8 cellular contexts compared by ENCODE assay signal in genomic region chr1:166839600-166840308, GRCh38. TPM values are rescaled to one million over a fixed set of nuclear protein-coding genes. Genes with fewer than 3 reads are reported as not detected.
A peak's percentile ranks its signal among the peaks of the same experiment; 100 is the strongest.
DNase-seq lines count a peak whose midpoint lies in the region; ATAC-seq and TF ChIP-seq lines count a peak whose summit lies in the region.

No MANE protein-coding gene starts in this region.

- H4K8ac ChIP-seq in IMR-90 (ENCODE audit: low read depth in 2 of 2, low read length in 2 of 2): peak overlapping the region; percentile 60 to 80; a peak in 2 of 4 replicates

- intact Hi-C loops in IMR-90 (cut with micrococcal nuclease): loop anchor here (10.0 kb wide), 1 partner anchor 915 kb away; no protein-coding TSS in a partner anchor
- intact Hi-C loops in right cardiac atrium (cut with DNase I): no loop called here

- WGBS in IMR-90 (ENCODE audit: extremely low coverage in 2 of 2, insufficient read length in 1 of 2), 2 experiments: 3% methylated on average over 23 of the region's 82 CpGs; no CpG with 5 or more reads in 1 of the 2 experiments
- 2% methylated on average over 24 of the region's 82 CpGs for WGBS in SK-N-SH (ENCODE audit: low lambda C conversion rate)
- WGBS in right cardiac atrium: 1% methylated on average over 82 of the region's 82 CpGs

- H3K36me3 ChIP-seq in IMR-90 (ENCODE audit: control insufficient read depth, insufficient read depth, low read length) (peaks cover 34% of the 10 kb centered on the region), SK-N-SH (replicated peaks in 1 of 2; ENCODE audit: control insufficient read depth in 1 of 2, insufficient read depth in 2 of 2, low read length in 1 of 2) (peaks cover 26 to 42% of the 10 kb centered on the region in 2 experiments)

- H3K79me1 ChIP-seq in IMR-90 (ENCODE audit: low read depth in 1 of 2, low read length in 2 of 2): peaks cover 30 to 49% of the 10 kb centered on the region in 2 experiments

- no peaks in the 10 kb centered on the region for H3K27me3 Mint-ChIP-seq in activated naive CD8-positive, alpha-beta T cell treated with anti-CD3 and anti-CD28 coated beads, Interleukin-2, amount 50 U/mL, for 24 hours

- TF ChIP-seq CTCF in IMR-90 (conservative IDR thresholded peaks at IDR 0.05; ENCODE audit: low read depth, low read length): peak; percentile 23; the same call in 1 of the 2 replicates
- TF ChIP-seq CTCF in SK-N-SH (IDR thresholded peaks at IDR 0.05): peak; percentile 39

- peak overlapping the region; percentile 80 for H3K27ac Mint-ChIP-seq in activated naive CD8-positive, alpha-beta T cell treated with anti-CD3 and anti-CD28 coated beads, Interleukin-2, amount 50 U/mL, for 24 hours

- H3K9me3 ChIP-seq in IMR-90 (ENCODE audit: control insufficient read depth, insufficient read depth, low read length) (no peaks in the 10 kb centered on the region), SK-N-SH (no peaks in the 10 kb centered on the region), right cardiac atrium (ENCODE audit: control insufficient read depth, low read length) (no peaks in the 10 kb centered on the region)

- no peak overlapping the region for H2BK120ac ChIP-seq in IMR-90 (ENCODE audit: low read depth, low read length)

- peak overlapping the region; percentile 99 for H2AFZ ChIP-seq in IMR-90 (replicated peaks; ENCODE audit: low read length, poor library complexity)
- H2AFZ ChIP-seq in SK-N-SH (ENCODE audit: low read depth): peak overlapping the region; percentile 72

- H2BK15ac ChIP-seq in IMR-90 (ENCODE audit: low read depth, low read length): no peak overlapping the region; the same call in 2 of the 3 replicates

- in situ Hi-C loops in IMR-90 (cut with MboI; ENCODE audit: low sequenced_read_pairs): no loop called here

- no peak overlapping the region for H2BK20ac ChIP-seq in IMR-90 (ENCODE audit: low read depth, low read length)

- peak overlapping the region; percentile 81 for H3K9ac ChIP-seq in IMR-90 (ENCODE audit: low read depth, low read length)
- H3K9ac ChIP-seq in SK-N-SH: peak overlapping the region; percentile 73

- H4K20me1 ChIP-seq in IMR-90 (ENCODE audit: insufficient read depth, low read length) (peaks cover 25% of the 10 kb centered on the region), SK-N-SH (ENCODE audit: insufficient read depth) (0 out of 2 replicates have a peak, but pooled peaks cover 4% of the 10 kb centered on the region)

- H3K4me3 ChIP-seq in IMR-90 (ENCODE audit: insufficient read depth, low read depth, low read length): peak overlapping the region; percentile 80
- H3K4me3 ChIP-seq in SK-N-SH (ENCODE audit: low read depth in 2 of 2, low read length in 1 of 2): peak overlapping the region; percentile 71 to 78
- H3K4me3 ChIP-seq in right cardiac atrium (ENCODE audit: low read length): peak overlapping the region; percentile 87

- peak overlapping the region; percentile 78 for H3K56ac ChIP-seq in IMR-90 (ENCODE audit: extremely low read depth, insufficient read depth, low read length)

- peak; percentile 42 for ATAC-seq in GM21528 (IDR thresholded peaks at IDR 0.05; ENCODE audit: low FRiP score, unreplicated experiment)
- ATAC-seq in IMR-90 (ENCODE audit: low read depth): peak; percentile 50
- ATAC-seq in activated naive CD8-positive, alpha-beta T cell treated with anti-CD3 and anti-CD28 coated beads, Interleukin-2, amount 50 U/mL, for 24 hours: peak; percentile 13
- peak; percentile 30 to 31 for ATAC-seq in right cardiac atrium

- H3F3A ChIP-seq in SK-N-SH (replicated peaks; ENCODE audit: insufficient read depth): no peaks in the 10 kb centered on the region

- peak overlapping the region; percentile 84 for H2AK9ac ChIP-seq in IMR-90 (replicated peaks; ENCODE audit: low read depth, low read length, poor library complexity)

- peaks cover 5% of the 10 kb centered on the region for H3K9me1 ChIP-seq in IMR-90 (ENCODE audit: insufficient read depth, low read length)

- no peak overlapping the region for H3K18ac ChIP-seq in IMR-90 (ENCODE audit: low read depth, low read length)

- CTCF ChIA-PET in IMR-90 (lab: Yijun Ruan, JAX) (interaction anchor here (0.5 kb wide), 1 partner anchor 219 kb away, joined by 3 read pairs; no protein-coding TSS in a partner anchor), SK-N-SH (lab: Yijun Ruan, JAX) (interaction anchor here (0.6 to 1.5 kb wide), 4 partner anchors 14 to 70 kb away, joined by 3 to 5 read pairs (median 3); no protein-coding TSS in a partner anchor)

- H3K4me1 ChIP-seq in IMR-90 (ENCODE audit: control insufficient read depth, insufficient read depth, low read length) (peaks cover 11% of the 10 kb centered on the region), SK-N-SH (ENCODE audit: control insufficient read depth in 1 of 2, insufficient read depth in 2 of 2, low read depth in 1 of 2, low read length in 1 of 2) (peaks cover 15 to 23% of the 10 kb centered on the region in 2 experiments; a peak in 3 of 4 replicates), right cardiac atrium (ENCODE audit: control insufficient read depth, insufficient read depth, low read length) (peaks cover 13% of the 10 kb centered on the region)

- POLR2A ChIA-PET in IMR-90 (lab: Charles Lee; ENCODE audit: unreplicated experiment) (interaction anchor here (0.9 to 1.2 kb wide), 2 partner anchors 8 to 15 kb away, joined by 3 to 5 read pairs; no protein-coding TSS in a partner anchor), SK-N-SH (lab: Yijun Ruan, JAX) (interaction anchor here (0.6 to 1.9 kb wide), 9 partner anchors 8 to 380 kb away, joined by 3 to 16 read pairs (median 4); partner anchors contain the start of genes POU2F1 and TADA1)

- no peak for TF ChIP-seq RAD21 in IMR-90 (IDR thresholded peaks at IDR 0.05; ENCODE audit: low read length)
- TF ChIP-seq RAD21 in SK-N-SH (IDR thresholded peaks at IDR 0.05; ENCODE audit: low read length): no peak

- no peaks in the 10 kb centered on the region for H3K9me2 ChIP-seq in SK-N-SH

- peak overlapping the region; percentile 8 for H3K23ac ChIP-seq in IMR-90 (ENCODE audit: low read depth, low read length)

- H3K9me3 Mint-ChIP-seq in activated naive CD8-positive, alpha-beta T cell treated with anti-CD3 and anti-CD28 coated beads, Interleukin-2, amount 50 U/mL, for 24 hours: peaks cover 4% of the 10 kb centered on the region

- no peak overlapping the region for H4K5ac ChIP-seq in IMR-90 (ENCODE audit: low read depth, low read length)

- no peak overlapping the region for H4K91ac ChIP-seq in IMR-90 (ENCODE audit: insufficient read depth, low read depth, low read length)

- DNase-seq in Daoy (ENCODE audit: low read depth): peak; percentile 61
- peak; percentile 19 for DNase-seq in IMR-90
- peak; percentile 81 for DNase-seq in SK-N-SH
- DNase-seq in activated naive CD8-positive, alpha-beta T cell treated with anti-CD3 and anti-CD28 coated beads, Interleukin-2, amount 50 U/mL, for 24 hours: peak; percentile 63
- peak; percentile 67 to 87 (median 87) for DNase-seq in right cardiac atrium
- peak; percentile 15 for DNase-seq in renal cortical epithelial cell (ENCODE audit: low read depth)
- no peak for DNase-seq in GDM1 (lab: John Stamatoyannopoulos, UW)

- TF ChIP-seq EP300 in SK-N-SH (IDR thresholded peaks at IDR 0.05; ENCODE audit: borderline replicate concordance in 1 of 2, low read depth in 1 of 2, low read length in 1 of 2): no peak

- H3K4me2 ChIP-seq in IMR-90 (ENCODE audit: low read depth, low read length) (peak overlapping the region; percentile 70), SK-N-SH (peak overlapping the region; percentile 83)

- H3K36me3 Mint-ChIP-seq in activated naive CD8-positive, alpha-beta T cell treated with anti-CD3 and anti-CD28 coated beads, Interleukin-2, amount 50 U/mL, for 24 hours (ENCODE audit: low read depth): peaks cover 39% of the 10 kb centered on the region

- peaks cover 37% of the 10 kb centered on the region for H3K4me1 Mint-ChIP-seq in activated naive CD8-positive, alpha-beta T cell treated with anti-CD3 and anti-CD28 coated beads, Interleukin-2, amount 50 U/mL, for 24 hours

- TF ChIP-seq POLR2A in IMR-90 (IDR thresholded peaks at IDR 0.05; ENCODE audit: low read depth, low read length): no peak; the same call in 1 of the 2 replicates

- dilution Hi-C loops in IMR-90 (cut with HindIII; ENCODE audit: low sequenced_read_pairs, unreplicated experiment): no loop called here

- H2BK5ac ChIP-seq in IMR-90 (ENCODE audit: low read depth, low read length, poor library complexity, severe bottlenecking): peak overlapping the region; percentile 74

- H3K79me2 ChIP-seq in SK-N-SH (ENCODE audit: insufficient read depth): peaks cover 38% of the 10 kb centered on the region

- H3K27me3 ChIP-seq in IMR-90 (ENCODE audit: control insufficient read depth, insufficient read depth, low read length): no peaks in the 10 kb centered on the region; the same call in 1 of the 2 replicates
- H3K27me3 ChIP-seq in SK-N-SH (ENCODE audit: insufficient read depth): no peaks in the 10 kb centered on the region
- no peaks in the 10 kb centered on the region for H3K27me3 ChIP-seq in right cardiac atrium (ENCODE audit: control insufficient read depth, insufficient read depth)

- peak overlapping the region; percentile 76 for H3K4ac ChIP-seq in IMR-90 (ENCODE audit: low read depth, low read length)

- H3K14ac ChIP-seq in IMR-90 (replicated peaks; ENCODE audit: low read depth, low read length): peak overlapping the region; percentile 2; the same call in 1 of the 2 replicates

- no TSS peak for BruUV-seq in IMR-90 (replicated peaks; lab: Mats Ljungman, UMichigan)

- H3K4me3 Mint-ChIP-seq in activated naive CD8-positive, alpha-beta T cell treated with anti-CD3 and anti-CD28 coated beads, Interleukin-2, amount 50 U/mL, for 24 hours: peak overlapping the region; percentile 93

- H2AK5ac ChIP-seq in IMR-90 (ENCODE audit: low read depth, low read length): peak overlapping the region; percentile 87

- H3K27ac ChIP-seq in IMR-90 (ENCODE audit: insufficient read depth, low read length): peak overlapping the region; percentile 65; the same call in 1 of the 2 replicates
- H3K27ac ChIP-seq in SK-N-SH (ENCODE audit: low read depth in 2 of 2, low read length in 1 of 2): peak overlapping the region; percentile 12 to 91; a peak in 3 of 4 replicates
- H3K27ac ChIP-seq in right cardiac atrium (ENCODE audit: low read length): peak overlapping the region; percentile 93

RNA-seq across cellular contexts. Expression of gene POGK, which starts 0.5 kb away (rescaled TPM):
- total RNA-seq in Daoy (2014; rRNA removed; shearing (Covaris generic)): 30.8 and 37.1 TPM in 2 replicates
- total RNA-seq in IMR-90 (2012; rRNA removed) (25.6 and 33.1 TPM in 2 replicates), right cardiac atrium (10 to 100 TPM; 17.6 to 23.1 (median 20.3) TPM), renal cortical epithelial cell (33.2 and 33.9 TPM in 2 replicates)
- polyA plus RNA-seq in IMR-90 (2012; rRNA removed) (10.7 and 11.3 TPM in 2 replicates), SK-N-SH (2012; rRNA removed) (13.9 and 15.0 TPM in 2 replicates), right cardiac atrium (8.6 TPM)
- 4.6 and 8.6 TPM in 2 replicates for polyA plus RNA-seq in IMR-90 (2012; cell fraction: cytosol; rRNA removed)
- polyA plus RNA-seq in IMR-90 (2012; cell fraction: nucleus; rRNA removed; ENCODE audit: low replicate concordance): 6.1 and 14.9 TPM in 2 replicates
- 15.2 and 16.4 TPM in 2 replicates for polyA plus RNA-seq in SK-N-SH (2012; cell fraction: cytosol; rRNA removed)
- polyA plus RNA-seq in SK-N-SH (2012; cell fraction: nucleus; rRNA removed): 16.7 and 21.0 TPM in 2 replicates

RNA-seq across cellular contexts. Expression of gene TADA1, which starts 36.3 kb away (rescaled TPM):
- 15.3 and 19.8 TPM in 2 replicates for total RNA-seq in Daoy (2014; rRNA removed; shearing (Covaris generic))
- total RNA-seq in IMR-90 (2012; rRNA removed) (16.4 and 16.8 TPM in 2 replicates), right cardiac atrium (10 to 100 TPM in 3 of 4 donors, 1 to 10 TPM in 1; 9.9 to 10.7 (median 10.4) TPM), renal cortical epithelial cell (21.1 and 22.9 TPM in 2 replicates)
- polyA plus RNA-seq in IMR-90 (2012; rRNA removed) (8.2 and 8.4 TPM in 2 replicates), SK-N-SH (2012; rRNA removed) (9.3 and 13.6 TPM in 2 replicates), right cardiac atrium (8.1 TPM)
- polyA plus RNA-seq in IMR-90 (2012; cell fraction: cytosol; rRNA removed): 2.2 and 3.5 TPM in 2 replicates
- 1.9 and 10.5 TPM in 2 replicates for polyA plus RNA-seq in IMR-90 (2012; cell fraction: nucleus; rRNA removed; ENCODE audit: low replicate concordance)
- 12.5 and 12.7 TPM in 2 replicates for polyA plus RNA-seq in SK-N-SH (2012; cell fraction: cytosol; rRNA removed)
- polyA plus RNA-seq in SK-N-SH (2012; cell fraction: nucleus; rRNA removed): 12.3 and 16.7 TPM in 2 replicates
